In genomic region chr16:71297252-71297651, GRCh38 we compare ENCODE assay signal across 20 cellular contexts.
"Had no signal": no experiment of that assay in that cellular context is flagged by ENCODE, and none has a peak within 500 bp of the region (broad histone marks: within the 10 kb centered on the region; RNA-seq: fewer than 3 reads in every experiment).

No MANE protein-coding gene starts in this region.

- H3K4me1 Mint-ChIP-seq: activated B cell treated with CpG ODN at 0.5 μM for 24 hours; activated CD4-positive, alpha-beta T cell treated with anti-CD3 and anti-CD28 coated beads, Interleukin-2, amount 10 ng/mL, durations not matched to agents 7 days and 5 days; activated naive CD8-positive, alpha-beta T cell treated with anti-CD3 and anti-CD28 coated beads for 36 hours; brain; stimulated activated naive CD8-positive, alpha-beta T cell treated with anti-CD3 and anti-CD28 coated beads, Interleukin-15, amount 100 ng/mL, for 72 hours had no signal

- H3K27ac Mint-ChIP-seq: activated B cell treated with CpG ODN at 0.5 μM for 24 hours; activated CD4-positive, alpha-beta T cell treated with anti-CD3 and anti-CD28 coated beads, Interleukin-2, amount 10 ng/mL, durations not matched to agents 7 days and 5 days; activated naive CD8-positive, alpha-beta T cell treated with anti-CD3 and anti-CD28 coated beads for 36 hours; brain; mesothelial cell of epicardium; stimulated activated naive CD8-positive, alpha-beta T cell treated with anti-CD3 and anti-CD28 coated beads, Interleukin-15, amount 100 ng/mL, for 72 hours; T-helper 2 cell treated with Interferon-gamma antibody and Interleukin-4, amounts not matched to agents 5 μg/mL and 100 μg/mL, for 36 hours had no signal

- H3K4me3 ChIP-seq: coronary artery, lung, prostate gland, smooth muscle cell, testis, upper lobe of left lung had no signal

- H3K9me3 Mint-ChIP-seq: activated B cell treated with CpG ODN at 0.5 μM for 24 hours; activated CD4-positive, alpha-beta T cell treated with anti-CD3 and anti-CD28 coated beads, Interleukin-2, amount 10 ng/mL, durations not matched to agents 7 days and 5 days; T-helper 2 cell treated with Interferon-gamma antibody and Interleukin-4, amounts not matched to agents 5 μg/mL and 100 μg/mL, for 36 hours had no signal

- H3K9me3 ChIP-seq: prostate gland, testis, upper lobe of left lung had no signal

- ATAC-seq: left colon; right cardiac atrium; stimulated activated naive CD8-positive, alpha-beta T cell treated with anti-CD3 and anti-CD28 coated beads, Interleukin-15, amount 100 ng/mL, for 72 hours had no signal

- H3K4me1 ChIP-seq: prostate gland, testis, upper lobe of left lung had no signal

- H3K27ac ChIP-seq: coronary artery, prostate gland, testis, upper lobe of left lung had no signal

- H3K36me3 Mint-ChIP-seq: activated naive CD8-positive, alpha-beta T cell treated with anti-CD3 and anti-CD28 coated beads for 36 hours; brain; mesothelial cell of epicardium had no signal

- H3K36me3 ChIP-seq: prostate gland, upper lobe of left lung had no signal

- H3K4me3 Mint-ChIP-seq: activated B cell treated with CpG ODN at 0.5 μM for 24 hours; activated CD4-positive, alpha-beta T cell treated with anti-CD3 and anti-CD28 coated beads, Interleukin-2, amount 10 ng/mL, durations not matched to agents 7 days and 5 days; activated naive CD8-positive, alpha-beta T cell treated with anti-CD3 and anti-CD28 coated beads for 36 hours; brain; mesothelial cell of epicardium; stimulated activated naive CD8-positive, alpha-beta T cell treated with anti-CD3 and anti-CD28 coated beads, Interleukin-15, amount 100 ng/mL, for 72 hours; T-helper 2 cell treated with Interferon-gamma antibody and Interleukin-4, amounts not matched to agents 5 μg/mL and 100 μg/mL, for 36 hours had no signal

- H3K4me2 ChIP-seq: smooth muscle cell had no signal

- DNase-seq: activated B cell treated with CpG ODN at 0.5 μM for 24 hours; activated CD4-positive, alpha-beta T cell treated with anti-CD3 and anti-CD28 coated beads, Interleukin-2, amount 10 ng/mL, durations not matched to agents 7 days and 5 days; activated gamma-delta T cell treated with Interleukin-2 at 50 U/mL for 16 hours; activated naive CD8-positive, alpha-beta T cell treated with anti-CD3 and anti-CD28 coated beads for 36 hours; amygdala; central memory CD4-positive, alpha-beta T cell; effector CD4-positive, alpha-beta T cell; head of caudate nucleus; left colon; right cardiac atrium; stimulated activated naive CD8-positive, alpha-beta T cell treated with anti-CD3 and anti-CD28 coated beads, Interleukin-15, amount 100 ng/mL, for 72 hours; testis; upper lobe of left lung had no signal

- H3K27me3 ChIP-seq: testis, upper lobe of left lung had no signal
